1 cellular context compared by ENCODE assay signal in the genomic region with DNA sequence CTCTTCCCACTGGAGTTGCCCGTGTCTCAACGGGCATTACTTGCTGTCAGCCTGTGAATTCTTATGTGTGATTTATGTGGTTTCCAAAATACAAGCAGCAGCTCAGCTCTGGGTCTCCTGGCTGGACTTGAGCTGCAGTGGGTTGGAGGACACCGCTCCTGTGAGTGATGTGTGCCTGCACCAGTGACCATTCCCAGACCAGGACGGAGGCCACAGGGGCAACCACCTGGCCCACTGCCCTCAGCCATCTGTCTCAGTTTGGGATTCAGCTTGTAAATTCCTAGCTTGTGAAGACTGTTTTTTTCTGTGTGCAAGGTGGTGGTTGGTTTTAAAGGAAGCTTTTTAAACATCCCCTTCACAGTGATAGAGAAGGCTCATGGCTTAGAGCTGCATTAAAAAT.
TF ChIP-seq lines count a peak whose summit lies in the region.

No MANE protein-coding gene starts in this region.

TF ChIP-seq in SK-N-SH treated with all-trans-retinoic acid at 6 μM for 48 hours, 23 proteins besides CTCF, POLR2A, EP300 and RAD21 (continued from another document):
- TF ChIP-seq, protein P1, sequence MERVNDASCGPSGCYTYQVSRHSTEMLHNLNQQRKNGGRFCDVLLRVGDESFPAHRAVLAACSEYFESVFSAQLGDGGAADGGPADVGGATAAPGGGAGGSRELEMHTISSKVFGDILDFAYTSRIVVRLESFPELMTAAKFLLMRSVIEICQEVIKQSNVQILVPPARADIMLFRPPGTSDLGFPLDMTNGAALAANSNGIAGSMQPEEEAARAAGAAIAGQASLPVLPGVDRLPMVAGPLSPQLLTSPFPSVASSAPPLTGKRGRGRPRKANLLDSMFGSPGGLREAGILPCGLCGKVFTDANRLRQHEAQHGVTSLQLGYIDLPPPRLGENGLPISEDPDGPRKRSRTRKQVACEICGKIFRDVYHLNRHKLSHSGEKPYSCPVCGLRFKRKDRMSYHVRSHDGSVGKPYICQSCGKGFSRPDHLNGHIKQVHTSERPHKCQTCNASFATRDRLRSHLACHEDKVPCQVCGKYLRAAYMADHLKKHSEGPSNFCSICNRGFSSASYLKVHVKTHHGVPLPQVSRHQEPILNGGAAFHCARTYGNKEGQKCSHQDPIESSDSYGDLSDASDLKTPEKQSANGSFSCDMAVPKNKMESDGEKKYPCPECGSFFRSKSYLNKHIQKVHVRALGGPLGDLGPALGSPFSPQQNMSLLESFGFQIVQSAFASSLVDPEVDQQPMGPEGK (CRISPR knock-in tag; IDR thresholded peaks at IDR 0.05; ENCODE audit: borderline replicate concordance), result no peak
- TF ChIP-seq ZNF8 (CRISPR knock-in tag; IDR thresholded peaks at IDR 0.05) (no peak), GLIS3 (CRISPR knock-in tag; IDR thresholded peaks at IDR 0.05) (no peak), TOX (CRISPR knock-in tag; IDR thresholded peaks at IDR 0.05; ENCODE audit: borderline replicate concordance) (no peak), ZC3H10 (CRISPR knock-in tag; IDR thresholded peaks at IDR 0.05) (no peak), BACH2 (CRISPR knock-in tag; IDR thresholded peaks at IDR 0.05; ENCODE audit: borderline replicate concordance) (no peak), RARB (CRISPR knock-in tag; IDR thresholded peaks at IDR 0.05) (no peak), TCF4 (CRISPR knock-in tag; IDR thresholded peaks at IDR 0.05; ENCODE audit: borderline replicate concordance) (no peak), ZFP30 (CRISPR knock-in tag; IDR thresholded peaks at IDR 0.05) (no peak), ARNTL (CRISPR knock-in tag; IDR thresholded peaks at IDR 0.05; ENCODE audit: borderline replicate concordance, low read depth) (no peak), POU6F1 (CRISPR knock-in tag; IDR thresholded peaks at IDR 0.05; ENCODE audit: borderline replicate concordance, low read depth) (no peak), PPARA (CRISPR knock-in tag; IDR thresholded peaks at IDR 0.05; ENCODE audit: borderline replicate concordance) (no peak)
- TF ChIP-seq, protein P2, sequence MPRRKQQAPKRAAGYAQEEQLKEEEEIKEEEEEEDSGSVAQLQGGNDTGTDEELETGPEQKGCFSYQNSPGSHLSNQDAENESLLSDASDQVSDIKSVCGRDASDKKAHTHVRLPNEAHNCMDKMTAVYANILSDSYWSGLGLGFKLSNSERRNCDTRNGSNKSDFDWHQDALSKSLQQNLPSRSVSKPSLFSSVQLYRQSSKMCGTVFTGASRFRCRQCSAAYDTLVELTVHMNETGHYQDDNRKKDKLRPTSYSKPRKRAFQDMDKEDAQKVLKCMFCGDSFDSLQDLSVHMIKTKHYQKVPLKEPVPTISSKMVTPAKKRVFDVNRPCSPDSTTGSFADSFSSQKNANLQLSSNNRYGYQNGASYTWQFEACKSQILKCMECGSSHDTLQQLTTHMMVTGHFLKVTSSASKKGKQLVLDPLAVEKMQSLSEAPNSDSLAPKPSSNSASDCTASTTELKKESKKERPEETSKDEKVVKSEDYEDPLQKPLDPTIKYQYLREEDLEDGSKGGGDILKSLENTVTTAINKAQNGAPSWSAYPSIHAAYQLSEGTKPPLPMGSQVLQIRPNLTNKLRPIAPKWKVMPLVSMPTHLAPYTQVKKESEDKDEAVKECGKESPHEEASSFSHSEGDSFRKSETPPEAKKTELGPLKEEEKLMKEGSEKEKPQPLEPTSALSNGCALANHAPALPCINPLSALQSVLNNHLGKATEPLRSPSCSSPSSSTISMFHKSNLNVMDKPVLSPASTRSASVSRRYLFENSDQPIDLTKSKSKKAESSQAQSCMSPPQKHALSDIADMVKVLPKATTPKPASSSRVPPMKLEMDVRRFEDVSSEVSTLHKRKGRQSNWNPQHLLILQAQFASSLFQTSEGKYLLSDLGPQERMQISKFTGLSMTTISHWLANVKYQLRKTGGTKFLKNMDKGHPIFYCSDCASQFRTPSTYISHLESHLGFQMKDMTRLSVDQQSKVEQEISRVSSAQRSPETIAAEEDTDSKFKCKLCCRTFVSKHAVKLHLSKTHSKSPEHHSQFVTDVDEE (CRISPR knock-in tag; IDR thresholded peaks at IDR 0.05), result no peak
